ENCODE assay signal across 7 cellular contexts in genomic region chr7:100475549-100475948, GRCh38. TPM values are rescaled to one million over a fixed set of nuclear protein-coding genes. Genes with fewer than 3 reads are reported as not detected.
A peak's percentile ranks its signal among the peaks of the same experiment; 100 is the strongest.
DNase-seq lines count a peak whose midpoint lies in the region; FAIRE-seq and TF ChIP-seq lines count a peak whose summit lies in the region.
"Had no signal": no experiment of that assay in that cellular context is flagged by ENCODE, and none has a peak within 500 bp of the region (broad histone marks: within the 10 kb centered on the region; RNA-seq: fewer than 3 reads in every experiment).

No MANE protein-coding gene starts in this region.

- H3K18ac ChIP-seq in H1 (ENCODE audit: extremely low read depth, low read length): no peak overlapping the region; the same call in 1 of the 2 replicates

- H2BK5ac ChIP-seq in H1 (ENCODE audit: low read depth, low read length): no peak overlapping the region

- H3K79me2 ChIP-seq in H1 (ENCODE audit: control insufficient read depth in 1 of 2, insufficient read depth in 2 of 2, low read length in 2 of 2): no peaks in the 10 kb centered on the region

- no peak for TF ChIP-seq EP300 in H1 (IDR thresholded peaks at IDR 0.05; ENCODE audit: borderline replicate concordance in 1 of 2, low read depth in 2 of 2, low read length in 2 of 2)

- TF ChIP-seq POLR2A in NB4 (IDR thresholded peaks at IDR 0.05; ENCODE audit: extremely low read depth, insufficient read length) (no peak), H1 (IDR thresholded peaks at IDR 0.05; ENCODE audit: control extremely low read depth in 1 of 2, low read depth in 2 of 2, low read length in 2 of 2) (no peak)

- no peaks in the 10 kb centered on the region for H3K27me3 ChIP-seq in H1 (replicated peaks in 1 of 4; ENCODE audit: control insufficient read depth in 3 of 4, extremely low read depth in 1 of 4, insufficient read depth in 3 of 4, low read length in 3 of 4)

- no peak overlapping the region for H3K23ac ChIP-seq in H1 (ENCODE audit: insufficient read length)

- no peak overlapping the region for H2BK120ac ChIP-seq in H1 (replicated peaks; ENCODE audit: low read depth, low read length)

- no peaks in the 10 kb centered on the region for H4K20me1 ChIP-seq in H1 (replicated peaks in 1 of 2; ENCODE audit: control insufficient read depth in 1 of 2, insufficient read depth in 2 of 2, low read length in 2 of 2)

- H3K9ac ChIP-seq in H1 (replicated peaks in 1 of 4; ENCODE audit: extremely low read depth in 1 of 4, low read depth in 3 of 4, low read length in 3 of 4): no peak overlapping the region

- H4K5ac ChIP-seq in H1 (ENCODE audit: insufficient read length, low read depth, low read length): no peak overlapping the region

- POLR2A ChIA-PET in H1 (lab: Charles Lee; ENCODE audit: partially characterized antibody): interaction anchor here (4.3 kb wide), 1 partner anchor 47 kb away, joined by 20 read pairs; the partner anchor contains the start of genes MEPCE and ZCWPW1

- H3K36me3 ChIP-seq in H1 (ENCODE audit: control insufficient read depth in 2 of 4, insufficient read depth in 4 of 4, low read length in 3 of 4): peaks cover 0 to 3% (median 0%) of the 10 kb centered on the region in 4 experiments; a peak in 1 of 8 replicates

- FAIRE-seq in H1 (lab: Jason Lieb, UNC): no peak

- no peak overlapping the region for H2BK15ac ChIP-seq in H1 (ENCODE audit: low read length)

- no peak overlapping the region for H4K8ac ChIP-seq in H1 (ENCODE audit: extremely low read depth, insufficient read depth, low read length)

- H3K27ac ChIP-seq in H1 (ENCODE audit: low read depth, low read length): no peak overlapping the region

- TF ChIP-seq CTCF in NB4 (IDR thresholded peaks at IDR 0.05; ENCODE audit: low read depth, low read length) (no peak), H1 (IDR thresholded peaks at IDR 0.05; ENCODE audit: control extremely low read depth in 1 of 3, insufficient read depth in 1 of 3, low read depth in 1 of 3, low read length in 3 of 3) (no peak)

- H2BK20ac ChIP-seq in H1 (ENCODE audit: low read length): no peak overlapping the region

- no peaks in the 10 kb centered on the region; the same call in 1 of the 2 replicates for H3K79me1 ChIP-seq in H1 (ENCODE audit: low read depth, low read length)

- no peak overlapping the region for H4K91ac ChIP-seq in H1 (replicated peaks; ENCODE audit: insufficient read length, low read length)

- H2AK5ac ChIP-seq in H1 (ENCODE audit: low read depth, low read length): 0 out of 2 replicates have a peak overlapping the region, but pooled peaks have one; percentile 24

- DNase-seq in NB4 (ENCODE audit: low read depth): no peak
- DNase-seq in H1 (ENCODE audit: low read depth in 1 of 2, low spot score in 2 of 2): no peak
- DNase-seq in stimulated activated CD4-positive, alpha-beta T cell treated with anti-CD3 and anti-CD28 coated beads, Interleukin-4, amount 100 ng/mL, for 24 hours: peak; percentile 21
- no peak for DNase-seq in H4 (ENCODE audit: low spot score)
- DNase-seq in NCI-H82 (lab: John Stamatoyannopoulos, UW): no peak
- no peak for DNase-seq in T1000 (lab: John Stamatoyannopoulos, UW)

- CTCF ChIA-PET in H1 (lab: Charles Lee; ENCODE audit: partially characterized antibody): interaction anchor here (0.7 to 11.3 kb wide), 11 partner anchors 10 to 873 kb away, joined by 3 to 152 read pairs (median 4); partner anchors contain the start of gene SPACDR

- H3K4me2 ChIP-seq in H1 (ENCODE audit: insufficient read depth in 1 of 2, low read depth in 2 of 2, low read length in 2 of 2): peak overlapping the region in 1 of 2 experiments; percentile 34; a peak in 2 of 4 replicates

- no peak overlapping the region for H2AFZ ChIP-seq in H1 (ENCODE audit: low read length)

- peaks cover 0 to 17% (median 8%) of the 10 kb centered on the region in 4 experiments; a peak in 6 of 7 replicates for H3K4me1 ChIP-seq in H1 (replicated peaks in 1 of 4; ENCODE audit: control insufficient read depth in 3 of 4, insufficient read depth in 4 of 4, low read length in 3 of 4)

- H3K4me3 ChIP-seq in NB4 (ENCODE audit: low read depth, low read length): peak overlapping the region; percentile 98
- H3K4me3 ChIP-seq in H1 (ENCODE audit: extremely low read depth in 1 of 4, insufficient read depth in 2 of 4, low read depth in 3 of 4, low read length in 4 of 4): no peak overlapping the region

- no peak overlapping the region for H3K14ac ChIP-seq in H1 (ENCODE audit: insufficient read length)

- no peak overlapping the region for H3K56ac ChIP-seq in H1 (replicated peaks; ENCODE audit: insufficient read length, low read depth, low read length)

- TF ChIP-seq RAD21 in H1 (IDR thresholded peaks at IDR 0.05 in 1 of 2, conservative IDR thresholded peaks at IDR 0.05 in 1 of 2; ENCODE audit: low read depth in 2 of 2, low read length in 2 of 2): no peak

- H3K4ac ChIP-seq in H1 (replicated peaks; ENCODE audit: insufficient read length, low read depth, low read length): no peak overlapping the region

- no peak overlapping the region for H2BK12ac ChIP-seq in H1 (ENCODE audit: low read depth, low read length)

- H3K23me2 ChIP-seq in H1 (ENCODE audit: low read depth, low read length): peaks cover 3% of the 10 kb centered on the region; the same call in 1 of the 2 replicates

- 69% methylated on average over 7 of the region's 9 CpGs; no CpG with 5 or more reads in 1 of the 2 experiments for WGBS in H1 (ENCODE audit: extremely low coverage in 1 of 2, insufficient coverage in 1 of 2, insufficient read length in 1 of 2, insufficient replicate concordance in 2 of 2, low coverage in 1 of 2, low lambda C conversion rate in 2 of 2, missing lambda C conversion rate in 1 of 2), 2 experiments

- H3K9me3 ChIP-seq in H1 (ENCODE audit: insufficient read depth in 2 of 2, low read depth in 1 of 2, low read length in 1 of 2): no peaks in the 10 kb centered on the region

TF ChIP-seq in H1, 55 proteins besides CTCF, POLR2A, EP300 and RAD21 (continues in another document):
- no peak for TF ChIP-seq TEAD4 (IDR thresholded peaks at IDR 0.05; ENCODE audit: low read depth, low read length)
- TF ChIP-seq CTBP2 (IDR thresholded peaks at IDR 0.05; ENCODE audit: borderline replicate concordance, insufficient read depth, insufficient read length, low read length): no peak
- no peak for TF ChIP-seq POLR2AphosphoS5 (IDR thresholded peaks at IDR 0.05; ENCODE audit: low read depth, low read length)

RNA-seq across cellular contexts. Expression of gene TSC22D4, which starts 3.5 kb away (rescaled TPM):
- total RNA-seq in H1 (2021; fragmentation: NEBNext Ultra II Directional; extraction: Animal tissue kit (Norgen Biotek cat#: 25700)): 20.3 and 24.1 TPM in 2 replicates
- polyA plus RNA-seq in H1 (2011; rRNA removed): 13.2 and 22.4 TPM in 2 replicates
- 14.7 TPM for polyA plus RNA-seq in H1 (2011; cell fraction: cytosol; rRNA removed)
- polyA plus RNA-seq in H1 (2011; cell fraction: nucleus; rRNA removed): 22.4 TPM
- polyA plus RNA-seq in H1 (2012, experiment 1 of 2): 13.5 to 21.7 TPM (median 20.5 TPM) in 4 replicates
- 18.7 TPM for polyA plus RNA-seq in H1 (2012, experiment 2 of 2)
- 15.3 TPM for polyA plus RNA-seq in H1 (2013, experiment 1 of 2)
- 14.1 TPM for polyA plus RNA-seq in H1 (2013, experiment 2 of 2)
- polyA minus RNA-seq in H1 (2011; rRNA and poly(A)+ RNA removed): 4.6 and 6.6 TPM in 2 replicates
- 15.1 TPM for polyA minus RNA-seq in H1 (2011; cell fraction: cytosol; rRNA and poly(A)+ RNA removed)
- 7.5 TPM for polyA minus RNA-seq in H1 (2011; cell fraction: nucleus; rRNA and poly(A)+ RNA removed)
- total RNA-seq in H4 (2014; rRNA removed; shearing (Covaris generic)): 19.4 and 28.2 TPM in 2 replicates

RNA-seq across cellular contexts. Expression of gene NYAP1, which starts 8.2 kb away (rescaled TPM):
- 4.5 and 4.6 TPM in 2 replicates for total RNA-seq in H1 (2021; fragmentation: NEBNext Ultra II Directional; extraction: Animal tissue kit (Norgen Biotek cat#: 25700))
- polyA plus RNA-seq in H1 (2011; rRNA removed): 1.9 and 5.0 TPM in 2 replicates
- 3.9 TPM for polyA plus RNA-seq in H1 (2011; cell fraction: cytosol; rRNA removed)
- 5.5 TPM for polyA plus RNA-seq in H1 (2011; cell fraction: nucleus; rRNA removed)
- 2.7 to 4.5 TPM (median 3.8 TPM) in 4 replicates for polyA plus RNA-seq in H1 (2012, experiment 1 of 2)
- polyA plus RNA-seq in H1 (2012, experiment 2 of 2): 2.0 TPM
- polyA plus RNA-seq in H1 (2013, experiment 1 of 2): 2.5 TPM
- 2.2 TPM for polyA plus RNA-seq in H1 (2013, experiment 2 of 2)
- polyA minus RNA-seq in H1 (2011; rRNA and poly(A)+ RNA removed): 0.37 and 0.41 TPM in 2 replicates
- 3.1 TPM for polyA minus RNA-seq in H1 (2011; cell fraction: cytosol; rRNA and poly(A)+ RNA removed)
- polyA minus RNA-seq in H1 (2011; cell fraction: nucleus; rRNA and poly(A)+ RNA removed): 2.9 TPM
- not detected in 2 replicates for total RNA-seq in H4 (2014; rRNA removed; shearing (Covaris generic))

RNA-seq across cellular contexts. Expression of gene SPACDR, which starts 11.5 kb away (rescaled TPM):
- 0.33 TPM in 1 of 2 replicates, not detected in the other for total RNA-seq in H1 (2021; fragmentation: NEBNext Ultra II Directional; extraction: Animal tissue kit (Norgen Biotek cat#: 25700))
- polyA plus RNA-seq in H1 (2011; rRNA removed): 0.26 and 0.31 TPM in 2 replicates
- polyA plus RNA-seq in H1 (2011; cell fraction: cytosol; rRNA removed): 0.41 TPM
- 0.80 TPM for polyA plus RNA-seq in H1 (2011; cell fraction: nucleus; rRNA removed)
- 0.18 to 0.92 TPM (median 0.19 TPM) in 3 of 4 replicates, not detected in the other for polyA plus RNA-seq in H1 (2012, experiment 1 of 2)
- 0.39 TPM for polyA plus RNA-seq in H1 (2012, experiment 2 of 2)
- polyA plus RNA-seq in H1 (2013, experiment 1 of 2): 0.55 TPM
- polyA plus RNA-seq in H1 (2013, experiment 2 of 2): 0.13 TPM
- polyA minus RNA-seq in H1 (2011; rRNA and poly(A)+ RNA removed): not detected in 2 replicates
- not detected for polyA minus RNA-seq in H1 (2011; cell fraction: cytosol; rRNA and poly(A)+ RNA removed)
- not detected for polyA minus RNA-seq in H1 (2011; cell fraction: nucleus; rRNA and poly(A)+ RNA removed)
- 0.84 and 1.0 TPM in 2 replicates for total RNA-seq in H4 (2014; rRNA removed; shearing (Covaris generic))
- total RNA-seq: epithelial cell of proximal tubule had no signal

RNA-seq across cellular contexts. Expression of gene PPP1R35, which starts 39.3 kb away (rescaled TPM):
- 53.8 and 58.2 TPM in 2 replicates for total RNA-seq in H1 (2021; fragmentation: NEBNext Ultra II Directional; extraction: Animal tissue kit (Norgen Biotek cat#: 25700))
- 52.3 and 78.4 TPM in 2 replicates for polyA plus RNA-seq in H1 (2011; rRNA removed)
- 63.4 TPM for polyA plus RNA-seq in H1 (2011; cell fraction: cytosol; rRNA removed)
- 97.9 TPM for polyA plus RNA-seq in H1 (2011; cell fraction: nucleus; rRNA removed)
- polyA plus RNA-seq in H1 (2012, experiment 1 of 2): 42.3 to 54.4 TPM (median 51.6 TPM) in 4 replicates
- 48.2 TPM for polyA plus RNA-seq in H1 (2012, experiment 2 of 2)
- polyA plus RNA-seq in H1 (2013, experiment 1 of 2): 131 TPM
- polyA plus RNA-seq in H1 (2013, experiment 2 of 2): 122 TPM
- polyA minus RNA-seq in H1 (2011; rRNA and poly(A)+ RNA removed): 2.5 and 4.6 TPM in 2 replicates
- 22.1 TPM for polyA minus RNA-seq in H1 (2011; cell fraction: cytosol; rRNA and poly(A)+ RNA removed)
- polyA minus RNA-seq in H1 (2011; cell fraction: nucleus; rRNA and poly(A)+ RNA removed): 18.2 TPM
- total RNA-seq in H4 (2014; rRNA removed; shearing (Covaris generic)): 22.6 and 31.5 TPM in 2 replicates

RNA-seq across cellular contexts. Expression of gene MEPCE, which starts 45.9 kb away (rescaled TPM):
- 48.8 and 51.2 TPM in 2 replicates for total RNA-seq in H1 (2021; fragmentation: NEBNext Ultra II Directional; extraction: Animal tissue kit (Norgen Biotek cat#: 25700))
- 22.8 and 25.8 TPM in 2 replicates for polyA plus RNA-seq in H1 (2011; rRNA removed)
- 20.3 TPM for polyA plus RNA-seq in H1 (2011; cell fraction: cytosol; rRNA removed)
- polyA plus RNA-seq in H1 (2011; cell fraction: nucleus; rRNA removed): 31.4 TPM
- 31.7 to 46.6 TPM (median 42.9 TPM) in 4 replicates for polyA plus RNA-seq in H1 (2012, experiment 1 of 2)
- 45.8 TPM for polyA plus RNA-seq in H1 (2012, experiment 2 of 2)
- 25.2 TPM for polyA plus RNA-seq in H1 (2013, experiment 1 of 2)
- 24.6 TPM for polyA plus RNA-seq in H1 (2013, experiment 2 of 2)
- 36.0 and 42.1 TPM in 2 replicates for polyA minus RNA-seq in H1 (2011; rRNA and poly(A)+ RNA removed)
- 18.4 TPM for polyA minus RNA-seq in H1 (2011; cell fraction: cytosol; rRNA and poly(A)+ RNA removed)
- 31.3 TPM for polyA minus RNA-seq in H1 (2011; cell fraction: nucleus; rRNA and poly(A)+ RNA removed)
- total RNA-seq in H4 (2014; rRNA removed; shearing (Covaris generic)): 25.8 and 28.5 TPM in 2 replicates
